ENCODE assay signal across 34 cellular contexts in genomic region chr5:116856271-116856670, GRCh38.
"Had no signal": no experiment of that assay in that cellular context is flagged by ENCODE, and none has a peak within 500 bp of the region (broad histone marks: within the 10 kb centered on the region; RNA-seq: fewer than 3 reads in every experiment).

No MANE protein-coding gene starts in this region.

- H3K4me3 ChIP-seq: ascending aorta, cardiac muscle cell, colonic mucosa had no signal

- DNase-seq: activated CD4-positive, alpha-beta memory T cell treated with anti-CD3 and anti-CD28 coated beads, Interleukin-2, amount 10 ng/mL, durations not matched to agents 7 days and 5 days; activated CD4-positive, alpha-beta T cell treated with anti-CD3 and anti-CD28 coated beads for 1 hour; activated CD4-positive, alpha-beta T cell treated with anti-CD3 and anti-CD28 coated beads for 36 hours; activated CD4-positive, alpha-beta T cell treated with anti-CD3 and anti-CD28 coated beads for 48 hours; activated CD4-positive, alpha-beta T cell treated with anti-CD3 and anti-CD28 coated beads, Interleukin-2, amount 10 ng/mL, durations not matched to agents 7 days and 5 days; activated CD4-positive, alpha-beta T cell treated with anti-CD3 and anti-CD28 coated beads, Interleukin-2, amount 50 U/mL, for 48 hours; activated CD4-positive, CD25-positive, alpha-beta regulatory T cell; activated CD8-positive, alpha-beta memory T cell treated with anti-CD3 and anti-CD28 coated beads for 24 hours; activated CD8-positive, alpha-beta memory T cell treated with anti-CD3 and anti-CD28 coated beads, Interleukin-2, amount 10 ng/mL, durations not matched to agents 7 days and 5 days; activated CD8-positive, alpha-beta memory T cell treated with anti-CD3 and anti-CD28 coated beads, Interleukin-2, amount 50 U/mL, for 48 hours; activated CD8-positive, alpha-beta T cell treated with anti-CD3 and anti-CD28 coated beads, Interleukin-2, amount 10 ng/mL, durations not matched to agents 7 days and 5 days; activated effector memory CD4-positive, alpha-beta T cell treated with Interleukin-2 at 50 U/mL for 16 hours; activated gamma-delta T cell; activated naive CD4-positive, alpha-beta T cell treated with anti-CD3 and anti-CD28 coated beads, Interleukin-2, amount 10 ng/mL, durations not matched to agents 7 days and 5 days; activated naive CD4-positive, alpha-beta T cell treated with Interleukin-2 at 50 U/mL for 16 hours; activated naive CD8-positive, alpha-beta T cell treated with anti-CD3 and anti-CD28 coated beads, Interleukin-2, amount 10 ng/mL, durations not matched to agents 7 days and 5 days; activated naive CD8-positive, alpha-beta T cell treated with anti-CD3 and anti-CD28 coated beads, Interleukin-2, amount 50 U/mL, for 24 hours; activated T-cell treated with anti-CD3 and anti-CD28 coated beads, Interleukin-2, amount 50 U/mL, for 24 hours; activated T-cell treated with anti-CD3 and anti-CD28 coated beads, Interleukin-2, amount 50 U/mL, for 48 hours; amygdala; anterior cingulate cortex; caudate nucleus; cerebellar nuclear complex; colonic mucosa; T-helper 17 cell had no signal

- H3K36me3 Mint-ChIP-seq: activated CD8-positive, alpha-beta memory T cell treated with anti-CD3 and anti-CD28 coated beads, Interleukin-2, amount 10 ng/mL, durations not matched to agents 7 days and 5 days; activated naive CD4-positive, alpha-beta T cell treated with anti-CD3 and anti-CD28 coated beads, Interleukin-2, amount 10 ng/mL, durations not matched to agents 7 days and 5 days; activated naive CD4-positive, alpha-beta T cell treated with anti-CD3 and anti-CD28 coated beads, Interleukin-2, amount 50 U/mL, for 24 hours; activated naive CD8-positive, alpha-beta T cell; activated naive CD8-positive, alpha-beta T cell treated with anti-CD3 and anti-CD28 coated beads, Interleukin-2, amount 10 ng/mL, durations not matched to agents 7 days and 5 days; brain had no signal

- H3K27me3 Mint-ChIP-seq: activated CD4-positive, alpha-beta memory T cell treated with anti-CD3 and anti-CD28 coated beads, Interleukin-2, amount 10 ng/mL, durations not matched to agents 7 days and 5 days; activated CD4-positive, alpha-beta T cell treated with anti-CD3 and anti-CD28 coated beads, Interleukin-2, amount 10 ng/mL, durations not matched to agents 7 days and 5 days; activated CD8-positive, alpha-beta memory T cell treated with anti-CD3 and anti-CD28 coated beads, Interleukin-2, amount 10 ng/mL, durations not matched to agents 7 days and 5 days; activated naive CD4-positive, alpha-beta T cell treated with anti-CD3 and anti-CD28 coated beads, Interleukin-2, amount 10 ng/mL, durations not matched to agents 7 days and 5 days; activated naive CD8-positive, alpha-beta T cell; activated T-cell treated with anti-CD3 and anti-CD28 coated beads, Interleukin-2, amount 50 U/mL, for 24 hours; central memory CD8-positive, alpha-beta T cell; T-helper 17 cell had no signal

- H3K4me1 ChIP-seq: ascending aorta, colonic mucosa had no signal

- H3K36me3 ChIP-seq: ascending aorta, cardiac muscle cell, colonic mucosa had no signal

- H3K27ac Mint-ChIP-seq: activated CD4-positive, alpha-beta memory T cell treated with anti-CD3 and anti-CD28 coated beads, Interleukin-2, amount 10 ng/mL, durations not matched to agents 7 days and 5 days; activated CD4-positive, alpha-beta T cell treated with anti-CD3 and anti-CD28 coated beads for 36 hours; activated CD4-positive, alpha-beta T cell treated with anti-CD3 and anti-CD28 coated beads, Interleukin-2, amount 10 ng/mL, durations not matched to agents 7 days and 5 days; activated CD8-positive, alpha-beta memory T cell treated with anti-CD3 and anti-CD28 coated beads, Interleukin-2, amount 10 ng/mL, durations not matched to agents 7 days and 5 days; activated CD8-positive, alpha-beta T cell treated with anti-CD3 and anti-CD28 coated beads, Interleukin-2, amount 10 ng/mL, durations not matched to agents 7 days and 5 days; activated naive CD4-positive, alpha-beta T cell treated with anti-CD3 and anti-CD28 coated beads, Interleukin-2, amount 10 ng/mL, durations not matched to agents 7 days and 5 days; activated naive CD4-positive, alpha-beta T cell treated with anti-CD3 and anti-CD28 coated beads, Interleukin-2, amount 50 U/mL, for 24 hours; activated naive CD8-positive, alpha-beta T cell; activated naive CD8-positive, alpha-beta T cell treated with anti-CD3 and anti-CD28 coated beads, Interleukin-2, amount 10 ng/mL, durations not matched to agents 7 days and 5 days; activated naive CD8-positive, alpha-beta T cell treated with anti-CD3 and anti-CD28 coated beads, Interleukin-2, amount 50 U/mL, for 24 hours; activated T-cell treated with anti-CD3 and anti-CD28 coated beads, Interleukin-2, amount 50 U/mL, for 24 hours; activated T-helper 2 cell treated with anti-CD3 and anti-CD28 coated beads, Interferon-gamma antibody, Interleukin-2, Interleukin-4, amounts not matched to agents 10 μg/mL and 5 μg/mL and 100 μg/mL, durations not matched to agents 14 hours and 24 hours and 36 hours; brain; T-helper 17 cell had no signal

- H3K4me3 Mint-ChIP-seq: activated CD4-positive, alpha-beta memory T cell treated with anti-CD3 and anti-CD28 coated beads, Interleukin-2, amount 10 ng/mL, durations not matched to agents 7 days and 5 days; activated CD4-positive, alpha-beta T cell treated with anti-CD3 and anti-CD28 coated beads for 36 hours; activated CD4-positive, alpha-beta T cell treated with anti-CD3 and anti-CD28 coated beads, Interleukin-2, amount 10 ng/mL, durations not matched to agents 7 days and 5 days; activated CD8-positive, alpha-beta memory T cell treated with anti-CD3 and anti-CD28 coated beads, Interleukin-2, amount 10 ng/mL, durations not matched to agents 7 days and 5 days; activated CD8-positive, alpha-beta T cell treated with anti-CD3 and anti-CD28 coated beads, Interleukin-2, amount 10 ng/mL, durations not matched to agents 7 days and 5 days; activated naive CD4-positive, alpha-beta T cell treated with anti-CD3 and anti-CD28 coated beads, Interleukin-2, amount 10 ng/mL, durations not matched to agents 7 days and 5 days; activated naive CD4-positive, alpha-beta T cell treated with anti-CD3 and anti-CD28 coated beads, Interleukin-2, amount 50 U/mL, for 24 hours; activated naive CD8-positive, alpha-beta T cell; activated naive CD8-positive, alpha-beta T cell treated with anti-CD3 and anti-CD28 coated beads, Interleukin-2, amount 10 ng/mL, durations not matched to agents 7 days and 5 days; activated naive CD8-positive, alpha-beta T cell treated with anti-CD3 and anti-CD28 coated beads, Interleukin-2, amount 50 U/mL, for 24 hours; activated T-cell treated with anti-CD3 and anti-CD28 coated beads, Interleukin-2, amount 50 U/mL, for 24 hours; brain; central memory CD8-positive, alpha-beta T cell; T-helper 17 cell had no signal

- H3K9me3 Mint-ChIP-seq: activated CD4-positive, alpha-beta memory T cell treated with anti-CD3 and anti-CD28 coated beads, Interleukin-2, amount 10 ng/mL, durations not matched to agents 7 days and 5 days; activated CD4-positive, alpha-beta T cell treated with anti-CD3 and anti-CD28 coated beads, Interleukin-2, amount 10 ng/mL, durations not matched to agents 7 days and 5 days; activated naive CD4-positive, alpha-beta T cell treated with anti-CD3 and anti-CD28 coated beads, Interleukin-2, amount 10 ng/mL, durations not matched to agents 7 days and 5 days; activated naive CD4-positive, alpha-beta T cell treated with anti-CD3 and anti-CD28 coated beads, Interleukin-2, amount 50 U/mL, for 24 hours; activated naive CD8-positive, alpha-beta T cell treated with anti-CD3 and anti-CD28 coated beads, Interleukin-2, amount 10 ng/mL, durations not matched to agents 7 days and 5 days; activated naive CD8-positive, alpha-beta T cell treated with anti-CD3 and anti-CD28 coated beads, Interleukin-2, amount 50 U/mL, for 24 hours; activated T-cell treated with anti-CD3 and anti-CD28 coated beads, Interleukin-2, amount 50 U/mL, for 24 hours; activated T-helper 2 cell treated with anti-CD3 and anti-CD28 coated beads, Interferon-gamma antibody, Interleukin-2, Interleukin-4, amounts not matched to agents 10 μg/mL and 5 μg/mL and 100 μg/mL, durations not matched to agents 14 hours and 24 hours and 36 hours; central memory CD8-positive, alpha-beta T cell had no signal

- H3K9me3 ChIP-seq: ascending aorta, colonic mucosa had no signal

- ATAC-seq: activated CD4-positive, alpha-beta T cell treated with anti-CD3 and anti-CD28 coated beads for 36 hours; activated CD4-positive, CD25-positive, alpha-beta regulatory T cell treated with anti-CD3 and anti-CD28 coated beads, Interleukin-2, amount 50 U/mL, for 24 hours; activated CD8-positive, alpha-beta memory T cell treated with anti-CD3 and anti-CD28 coated beads, Interleukin-2, amount 10 ng/mL, durations not matched to agents 7 days and 5 days; activated CD8-positive, alpha-beta T cell treated with anti-CD3 and anti-CD28 coated beads, Interleukin-2, amount 10 ng/mL, durations not matched to agents 7 days and 5 days; activated naive CD8-positive, alpha-beta T cell treated with anti-CD3 and anti-CD28 coated beads, Interleukin-2, amount 50 U/mL, for 24 hours; T-helper 17 cell had no signal

- H3K27ac ChIP-seq: ascending aorta, cardiac muscle cell, colonic mucosa, VCaP had no signal

- H3K4me1 Mint-ChIP-seq: activated CD4-positive, alpha-beta memory T cell treated with anti-CD3 and anti-CD28 coated beads, Interleukin-2, amount 10 ng/mL, durations not matched to agents 7 days and 5 days; activated CD4-positive, alpha-beta T cell treated with anti-CD3 and anti-CD28 coated beads for 36 hours; activated CD4-positive, alpha-beta T cell treated with anti-CD3 and anti-CD28 coated beads, Interleukin-2, amount 10 ng/mL, durations not matched to agents 7 days and 5 days; activated CD8-positive, alpha-beta memory T cell treated with anti-CD3 and anti-CD28 coated beads, Interleukin-2, amount 10 ng/mL, durations not matched to agents 7 days and 5 days; activated naive CD4-positive, alpha-beta T cell treated with anti-CD3 and anti-CD28 coated beads, Interleukin-2, amount 10 ng/mL, durations not matched to agents 7 days and 5 days; activated naive CD4-positive, alpha-beta T cell treated with anti-CD3 and anti-CD28 coated beads, Interleukin-2, amount 50 U/mL, for 24 hours; activated naive CD8-positive, alpha-beta T cell treated with anti-CD3 and anti-CD28 coated beads, Interleukin-2, amount 50 U/mL, for 24 hours; central memory CD8-positive, alpha-beta T cell; T-helper 17 cell had no signal

- H3K27me3 ChIP-seq: ascending aorta, cardiac muscle cell, colonic mucosa had no signal
